Comparison of ENCODE assay signal across 8 cellular contexts in the genomic region with DNA sequence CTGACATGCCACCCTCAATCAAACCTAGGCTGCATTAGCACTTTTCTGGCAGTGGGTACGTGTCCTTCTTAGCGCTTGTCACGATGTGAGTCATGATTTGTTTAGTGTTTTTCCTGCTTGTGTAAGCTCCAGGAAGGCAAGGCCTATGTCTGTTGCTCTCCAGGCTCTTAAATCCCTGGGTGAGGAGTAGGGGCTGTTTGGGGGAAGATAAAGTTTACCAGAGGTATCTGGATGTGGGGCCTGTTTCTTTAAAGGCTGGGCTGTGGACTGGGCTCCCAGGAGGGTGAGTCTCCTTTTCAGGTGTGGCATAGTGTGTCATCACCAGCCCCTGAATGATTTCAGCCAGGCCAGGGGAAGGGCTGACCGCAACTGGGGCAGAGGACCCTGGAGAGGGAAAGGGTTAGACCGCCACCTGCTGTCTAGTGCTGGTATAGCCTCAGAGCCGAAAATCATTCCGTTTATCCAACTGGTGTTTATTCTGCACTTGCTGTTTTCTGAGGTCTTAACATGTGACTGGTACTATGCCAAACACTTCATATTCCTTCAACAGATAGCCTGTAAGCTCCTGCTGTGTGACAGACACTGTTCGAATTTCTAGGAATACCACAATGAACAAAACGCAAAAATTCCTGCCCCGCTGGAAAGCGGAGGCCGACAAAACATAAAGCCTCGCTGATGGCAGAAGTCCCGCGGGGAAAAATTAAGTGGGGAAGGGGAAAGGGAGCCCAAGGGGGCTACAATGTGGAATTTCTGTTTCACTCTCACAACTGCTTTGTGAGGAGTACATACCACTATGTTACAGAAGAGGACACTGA.
DNase-seq lines count a peak whose midpoint lies in the region; ATAC-seq and TF ChIP-seq lines count a peak whose summit lies in the region.

No MANE protein-coding gene starts in this region.

- peak; percentile 98 for TF ChIP-seq CTCF in AG10803 (conservative IDR thresholded peaks at IDR 0.05; ENCODE audit: low read length)

- no peak overlapping the region for H3K4me3 ChIP-seq in AG10803 (ENCODE audit: low read length)

- DNase-seq in AG10803 (ENCODE audit: low read depth) (peak; percentile 91), NCI-H2171 treated with DMSO at 0.1 percent for 48 hours (lab: John Stamatoyannopoulos, UW) (peak; percentile 80), left kidney (ENCODE audit: low read depth, low spot score) (peak; percentile 82)
- peak in 3 of 4 experiments; percentile 38 to 61 (median 42) for DNase-seq in activated CD4-positive, CD25-positive, alpha-beta regulatory T cell (lab: John Stamatoyannopoulos, UW)
- peak; percentile 32 for DNase-seq in central memory CD4-positive, alpha-beta T cell
- DNase-seq in stimulated activated CD4-positive, alpha-beta T cell treated with anti-CD3 and anti-CD28 coated beads, Interleukin-2, amount 100 ng/mL, for 24 hours = peak; percentile 76 to 80

- peak; percentile 31 for ATAC-seq in GM18520 (IDR thresholded peaks at IDR 0.05; ENCODE audit: unreplicated experiment)
- no peak for ATAC-seq in GM19035 (IDR thresholded peaks at IDR 0.05; ENCODE audit: unreplicated experiment)

Comparison
In these comparisons a context has a peak if more than half of its experiments do, and no peak if none do; other contexts are left out.
1. DNase-seq: peak in every context shown above with its lines; median percentile 91 in AG10803; 82 in left kidney; 80 in NCI-H2171 treated with DMSO at 0.1 percent for 48 hours; 78 in stimulated activated CD4-positive, alpha-beta T cell treated with anti-CD3 and anti-CD28 coated beads, Interleukin-2, amount 100 ng/mL, for 24 hours; 42 in activated CD4-positive, CD25-positive, alpha-beta regulatory T cell; 32 in central memory CD4-positive, alpha-beta T cell.